In the genomic region with DNA sequence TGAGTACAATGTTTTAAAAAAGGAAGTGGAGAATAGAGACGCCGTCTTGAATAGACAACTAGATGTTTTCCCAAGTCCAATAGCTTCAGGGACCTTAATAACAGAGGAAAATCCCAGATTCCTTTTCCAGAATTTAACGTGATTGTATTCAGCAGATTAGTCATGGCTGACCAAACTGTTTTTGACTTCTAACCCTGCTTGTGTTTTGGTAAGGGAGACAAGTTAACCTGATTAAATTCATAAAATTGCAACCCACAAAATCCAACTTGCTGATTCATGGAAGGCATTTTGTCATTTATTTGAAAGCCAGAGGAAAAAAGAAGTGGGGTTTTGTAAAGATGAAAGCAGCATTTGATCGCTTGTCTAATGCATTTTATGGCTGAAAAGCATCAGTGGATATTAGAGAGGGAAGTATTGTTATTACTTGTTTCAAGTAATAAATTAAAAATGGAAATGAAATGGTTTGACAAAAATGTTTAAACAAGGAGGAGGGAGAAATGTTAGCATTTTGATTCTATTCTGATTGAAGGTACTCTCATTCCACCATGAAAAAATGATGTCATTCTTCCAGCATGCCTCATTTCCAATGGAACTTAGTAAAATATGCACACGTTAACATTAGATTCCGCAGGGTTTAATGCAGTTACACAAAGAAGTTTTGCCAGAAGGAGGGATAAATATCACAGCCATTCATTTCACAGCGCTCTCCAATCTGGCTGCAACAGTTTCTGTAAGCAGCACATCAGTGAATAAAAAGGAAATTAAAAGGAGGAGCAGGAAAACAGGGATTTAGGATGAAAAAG, we compare ENCODE assay signal across 18 cellular contexts.
A peak's percentile ranks its signal among the peaks of the same experiment; 100 is the strongest.
DNase-seq lines count a peak whose midpoint lies in the region; ATAC-seq and TF ChIP-seq lines count a peak whose summit lies in the region.
"Had no signal": no experiment of that assay in that cellular context is flagged by ENCODE, and none has a peak within 500 bp of the region (broad histone marks: within the 10 kb centered on the region; RNA-seq: fewer than 3 reads in every experiment).

No MANE protein-coding gene starts in this region.

- in situ Hi-C loops in astrocyte of the cerebellum (cut with HindIII; ENCODE audit: low sequenced_read_pairs) = no loop called here

- H3K9me3 Mint-ChIP-seq in activated naive CD4-positive, alpha-beta T cell treated with anti-CD3 and anti-CD28 coated beads, Interleukin-2, amount 50 U/mL, for 72 hours = peaks cover 0 to 17% of the 10 kb centered on the region in 2 donors
- H3K9me3 Mint-ChIP-seq: activated naive CD8-positive, alpha-beta T cell treated with anti-CD3 and anti-CD28 coated beads, Interleukin-2, amount 10 ng/mL, durations not matched to agents 7 days and 5 days had no signal

- DNase-seq in A172 (ENCODE audit: low spot score) (peak; percentile 42), H4 (ENCODE audit: low spot score) (peak; percentile 68), astrocyte of the cerebellum (ENCODE audit: low read depth) (peak; percentile 70), iris pigment epithelial cell (ENCODE audit: low read depth) (peak; percentile 84), epidermal melanocyte (ENCODE audit: insufficient read length, low spot score) (no peak)
- no peak for DNase-seq in activated naive CD4-positive, alpha-beta T cell treated with Interleukin-2 at 50 U/mL for 16 hours
- no peak for DNase-seq in activated naive CD4-positive, alpha-beta T cell treated with anti-CD3 and anti-CD28 coated beads, Interleukin-2, amount 50 U/mL, for 72 hours (ENCODE audit: low spot score in 2 of 2)
- DNase-seq: activated CD8-positive, alpha-beta memory T cell treated with anti-CD3 and anti-CD28 coated beads, Interleukin-2, amount 50 U/mL, for 4 hours; activated naive CD8-positive, alpha-beta T cell treated with anti-CD3 and anti-CD28 coated beads, Interleukin-2, amount 10 ng/mL, durations not matched to agents 7 days and 5 days; effector CD8-positive, alpha-beta T cell; GDM1; heart left ventricle; NCI-H146; NCI-H748 treated with DMSO at 0.1 percent for 48 hours; SHP77; stimulated activated CD4-positive, alpha-beta T cell treated with anti-CD3 and anti-CD28 coated beads, Interleukin-2, amount 100 ng/mL, for 24 hours had no signal

- H3K27ac Mint-ChIP-seq in activated naive CD4-positive, alpha-beta T cell treated with anti-CD3 and anti-CD28 coated beads, Interleukin-2, amount 50 U/mL, for 72 hours = no peak overlapping the region
- H3K27ac Mint-ChIP-seq: activated naive CD8-positive, alpha-beta T cell treated with anti-CD3 and anti-CD28 coated beads, Interleukin-2, amount 10 ng/mL, durations not matched to agents 7 days and 5 days had no signal

- TF ChIP-seq CTCF in astrocyte of the cerebellum (IDR thresholded peaks at IDR 0.05; ENCODE audit: low read depth, low read length, missing control alignments) = no peak

- no peaks in the 10 kb centered on the region for H3K36me3 Mint-ChIP-seq in activated naive CD4-positive, alpha-beta T cell treated with anti-CD3 and anti-CD28 coated beads, Interleukin-2, amount 50 U/mL, for 72 hours
- H3K36me3 Mint-ChIP-seq: activated naive CD8-positive, alpha-beta T cell treated with anti-CD3 and anti-CD28 coated beads, Interleukin-2, amount 10 ng/mL, durations not matched to agents 7 days and 5 days had no signal

- peak overlapping the region; percentile 13 for H3K4me3 ChIP-seq in astrocyte of the cerebellum (ENCODE audit: low read depth, low read length)
- H3K4me3 ChIP-seq: A549, heart left ventricle had no signal

- no peak for ATAC-seq in activated naive CD4-positive, alpha-beta T cell treated with anti-CD3 and anti-CD28 coated beads, Interleukin-2, amount 50 U/mL, for 72 hours
- ATAC-seq in HG03045 (IDR thresholded peaks at IDR 0.05; ENCODE audit: unreplicated experiment) = no peak
- ATAC-seq: A549 had no signal

Comparison
In these comparisons a context has a peak if more than half of its experiments do, and no peak if none do; other contexts are left out.
1. DNase-seq: peak in A172 (single experiment), H4 (single experiment), astrocyte of the cerebellum (single experiment) and iris pigment epithelial cell (single experiment); none in activated naive CD4-positive, alpha-beta T cell treated with Interleukin-2 at 50 U/mL for 16 hours (single experiment), activated naive CD4-positive, alpha-beta T cell treated with anti-CD3 and anti-CD28 coated beads, Interleukin-2, amount 50 U/mL, for 72 hours (0 of 2) and epidermal melanocyte (single experiment).